Comparison of ENCODE assay signal across 13 cellular contexts in genomic region chr1:232474821-232475220, GRCh38.
"Had no signal": no experiment of that assay in that cellular context is flagged by ENCODE, and none has a peak within 500 bp of the region (broad histone marks: within the 10 kb centered on the region; RNA-seq: fewer than 3 reads in every experiment).

No MANE protein-coding gene starts in this region.

- H3K36me3 Mint-ChIP-seq: naive B cell; stimulated activated memory B cell treated with anti-CD40 and anti-IgM and Interleukin-4, amounts not matched to agents 10 μg/mL and 1 μg/mL and 100 μg/mL, for 72 hours had no signal

- DNase-seq: activated B cell treated with CpG ODN at 0.5 μM for 24 hours; activated CD4-positive, alpha-beta T cell treated with anti-CD3 and anti-CD28 coated beads, Interleukin-2, amount 10 ng/mL, durations not matched to agents 24 days and 14 days; activated naive CD4-positive, alpha-beta T cell treated with anti-CD3 and anti-CD28 coated beads for 36 hours; body of pancreas; glutamatergic neuron; left colon; naive B cell; stimulated activated CD4-positive, alpha-beta T cell treated with anti-CD3 and anti-CD28 coated beads, Interleukin-1b, Interleukin-23, amount 100 ng/mL, for 48 hours had no signal

- H3K9me3 ChIP-seq: body of pancreas, right atrium auricular region, tibial nerve had no signal

- H3K27ac Mint-ChIP-seq: activated B cell treated with CpG ODN at 0.5 μM for 24 hours; activated CD4-positive, alpha-beta T cell treated with anti-CD3 and anti-CD28 coated beads, Interleukin-2, amount 10 ng/mL, durations not matched to agents 24 days and 14 days; activated naive CD4-positive, alpha-beta T cell treated with anti-CD3 and anti-CD28 coated beads for 36 hours; activated T-helper 17 cell treated with anti-CD3 and anti-CD28 coated beads, Interleukin-2, amount 50 U/mL, for 72 hours; naive B cell; stimulated activated memory B cell treated with anti-CD40 and anti-IgM and Interleukin-4, amounts not matched to agents 10 μg/mL and 1 μg/mL and 100 μg/mL, for 72 hours had no signal

- H3K9me3 Mint-ChIP-seq: activated B cell treated with CpG ODN at 0.5 μM for 24 hours; activated naive CD4-positive, alpha-beta T cell treated with anti-CD3 and anti-CD28 coated beads for 36 hours; activated T-helper 17 cell treated with anti-CD3 and anti-CD28 coated beads, Interleukin-2, amount 50 U/mL, for 72 hours; central memory CD8-positive, alpha-beta T cell; naive B cell; stimulated activated memory B cell treated with anti-CD40 and anti-IgM and Interleukin-4, amounts not matched to agents 10 μg/mL and 1 μg/mL and 100 μg/mL, for 72 hours had no signal

- H3K4me3 Mint-ChIP-seq: activated B cell treated with CpG ODN at 0.5 μM for 24 hours; activated CD4-positive, alpha-beta T cell treated with anti-CD3 and anti-CD28 coated beads, Interleukin-2, amount 10 ng/mL, durations not matched to agents 24 days and 14 days; activated naive CD4-positive, alpha-beta T cell treated with anti-CD3 and anti-CD28 coated beads for 36 hours; activated T-helper 17 cell treated with anti-CD3 and anti-CD28 coated beads, Interleukin-2, amount 50 U/mL, for 72 hours; central memory CD8-positive, alpha-beta T cell; naive B cell; stimulated activated memory B cell treated with anti-CD40 and anti-IgM and Interleukin-4, amounts not matched to agents 10 μg/mL and 1 μg/mL and 100 μg/mL, for 72 hours had no signal

- H3K4me3 ChIP-seq: body of pancreas, right atrium auricular region, tibial nerve had no signal

- H3K4me1 Mint-ChIP-seq: activated B cell treated with CpG ODN at 0.5 μM for 24 hours; activated T-helper 17 cell treated with anti-CD3 and anti-CD28 coated beads, Interleukin-2, amount 50 U/mL, for 72 hours; naive B cell; stimulated activated memory B cell treated with anti-CD40 and anti-IgM and Interleukin-4, amounts not matched to agents 10 μg/mL and 1 μg/mL and 100 μg/mL, for 72 hours had no signal

- H3K27me3 Mint-ChIP-seq: activated B cell treated with CpG ODN at 0.5 μM for 24 hours; activated T-helper 17 cell treated with anti-CD3 and anti-CD28 coated beads, Interleukin-2, amount 50 U/mL, for 72 hours; central memory CD8-positive, alpha-beta T cell had no signal

- ATAC-seq: activated T-helper 17 cell treated with anti-CD3 and anti-CD28 coated beads, Interleukin-2, amount 50 U/mL, for 72 hours; body of pancreas; left colon; stimulated activated memory B cell treated with anti-CD40 and anti-IgM and Interleukin-4, amounts not matched to agents 10 μg/mL and 1 μg/mL and 100 μg/mL, for 72 hours had no signal
